Comparison of ENCODE assay signal across 31 cellular contexts in genomic region chr7:8441106-8441590, GRCh38. TPM values are rescaled to one million over a fixed set of nuclear protein-coding genes. Genes with fewer than 3 reads are reported as not detected.
DNase-seq lines count a peak whose midpoint lies in the region; TF ChIP-seq lines count a peak whose summit lies in the region.
"Had no signal": no experiment of that assay in that cellular context is flagged by ENCODE, and none has a peak within 500 bp of the region (broad histone marks: within the 10 kb centered on the region; RNA-seq: fewer than 3 reads in every experiment).

No MANE protein-coding gene starts in this region.

- intact Hi-C loops in activated T-helper 1 cell treated with anti-CD3 and anti-CD28 coated beads, Interleukin-12 subunit alpha, Interleukin-12 subunit beta, Interleukin-2, Interleukin-4 antibody, amounts not matched to agents 30 ng/mL and 10 ng/mL and 1 ng/mL, durations not matched to agents 14 hours and 24 hours and 36 hours (cut with micrococcal nuclease): no loop called here

- no peaks in the 10 kb centered on the region for H3K36me3 ChIP-seq in mesendoderm (ENCODE audit: control insufficient read depth, insufficient read depth, low read length)
- H3K36me3 ChIP-seq: heart right ventricle, pancreas, right atrium auricular region, tibial artery, WERI-Rb-1 had no signal

- H2BK120ac ChIP-seq in mesendoderm (ENCODE audit: low read depth, low read length): no peak overlapping the region

- no CpG with 5 or more reads among the region's 22 CpGs for WGBS in mesendoderm (ENCODE audit: extremely low coverage, insufficient coverage, low lambda C conversion rate)

- H3K79me2 ChIP-seq in mesendoderm (ENCODE audit: control insufficient read depth, insufficient read depth, low read length): no peaks in the 10 kb centered on the region

- DNase-seq in activated naive CD4-positive, alpha-beta T cell treated with anti-CD3 and anti-CD28 coated beads, Interleukin-2, amount 10 ng/mL, durations not matched to agents 7 days and 5 days: no peak
- DNase-seq in activated naive CD4-positive, alpha-beta T cell treated with Interleukin-2 at 50 U/mL for 16 hours: no peak
- no peak for DNase-seq in glutamatergic neuron
- DNase-seq in mesendoderm: peak; percentile 33
- DNase-seq in activated T-helper 1 cell treated with anti-CD3 and anti-CD28 coated beads, Interleukin-12 subunit alpha, Interleukin-12 subunit beta, Interleukin-2, Interleukin-4 antibody, amounts not matched to agents 30 ng/mL and 10 ng/mL and 1 ng/mL, durations not matched to agents 14 hours and 24 hours and 36 hours (ENCODE audit: low spot score): no peak
- DNase-seq in EL: no peak
- no peak for DNase-seq in activated effector memory CD4-positive, alpha-beta T cell treated with Interleukin-2 at 50 U/mL for 16 hours
- DNase-seq in NCI-H526 (lab: John Stamatoyannopoulos, UW): no peak
- DNase-seq: activated CD4-positive, alpha-beta T cell treated with anti-CD3 and anti-CD28 coated beads, Interleukin-2, amount 10 ng/mL, durations not matched to agents 7 days and 5 days; activated naive CD4-positive, alpha-beta T cell treated with anti-CD3 and anti-CD28 coated beads, Interleukin-2, amount 50 U/mL, for 16 hours; activated T-cell treated with anti-CD3 and anti-CD28 coated beads, Interleukin-2, amount 50 U/mL, for 72 hours; AML-193; amniotic stem cell; CD8-positive, alpha-beta T cell; effector memory CD8-positive, alpha-beta T cell; heart right ventricle; KBM-7; natural killer cell; NCI-H1436; NCI-H524 treated with DMSO at 0.1 percent for 48 hours; pancreas; SIG-M5; stimulated activated CD4-positive, alpha-beta T cell treated with anti-CD3 and anti-CD28 coated beads, Interleukin-2, amount 100 ng/mL, for 24 hours; T1000; tibial artery; WERI-Rb-1 had no signal

- H3K4me3 Mint-ChIP-seq in activated naive CD4-positive, alpha-beta T cell treated with anti-CD3 and anti-CD28 coated beads, Interleukin-2, amount 10 ng/mL, durations not matched to agents 7 days and 5 days: peak overlapping the region; percentile 31
- H3K4me3 Mint-ChIP-seq in glutamatergic neuron (ENCODE audit: unreplicated experiment): peak overlapping the region; percentile 81
- no peak overlapping the region for H3K4me3 Mint-ChIP-seq in activated T-helper 1 cell treated with anti-CD3 and anti-CD28 coated beads, Interleukin-12 subunit alpha, Interleukin-12 subunit beta, Interleukin-2, Interleukin-4 antibody, amounts not matched to agents 30 ng/mL and 10 ng/mL and 1 ng/mL, durations not matched to agents 14 hours and 24 hours and 36 hours
- H3K4me3 Mint-ChIP-seq: activated CD4-positive, alpha-beta T cell treated with anti-CD3 and anti-CD28 coated beads, Interleukin-2, amount 10 ng/mL, durations not matched to agents 7 days and 5 days; activated T-cell treated with anti-CD3 and anti-CD28 coated beads, Interleukin-2, amount 50 U/mL, for 72 hours; CD8-positive, alpha-beta T cell; effector memory CD8-positive, alpha-beta T cell; natural killer cell had no signal

- H3K27ac Mint-ChIP-seq in activated naive CD4-positive, alpha-beta T cell treated with anti-CD3 and anti-CD28 coated beads, Interleukin-2, amount 10 ng/mL, durations not matched to agents 7 days and 5 days: no peak overlapping the region
- no peak overlapping the region for H3K27ac Mint-ChIP-seq in glutamatergic neuron (ENCODE audit: unreplicated experiment)
- H3K27ac Mint-ChIP-seq in activated T-helper 1 cell treated with anti-CD3 and anti-CD28 coated beads, Interleukin-12 subunit alpha, Interleukin-12 subunit beta, Interleukin-2, Interleukin-4 antibody, amounts not matched to agents 30 ng/mL and 10 ng/mL and 1 ng/mL, durations not matched to agents 14 hours and 24 hours and 36 hours: no peak overlapping the region
- H3K27ac Mint-ChIP-seq: activated CD4-positive, alpha-beta T cell treated with anti-CD3 and anti-CD28 coated beads, Interleukin-2, amount 10 ng/mL, durations not matched to agents 7 days and 5 days; activated T-cell treated with anti-CD3 and anti-CD28 coated beads, Interleukin-2, amount 50 U/mL, for 72 hours; CD8-positive, alpha-beta T cell; effector memory CD8-positive, alpha-beta T cell; natural killer cell had no signal

- no peak overlapping the region for H3K4me2 ChIP-seq in mesendoderm (ENCODE audit: low read length)

- no peak for TF ChIP-seq CTCF in glutamatergic neuron (IDR thresholded peaks at IDR 0.05; ENCODE audit: partially characterized antibody, unreplicated experiment)

- H3K4me3 ChIP-seq in mesendoderm (ENCODE audit: low read length): no peak overlapping the region
- H3K4me3 ChIP-seq: heart right ventricle, pancreas, right atrium auricular region, tibial artery had no signal

- H2AK5ac ChIP-seq in mesendoderm (ENCODE audit: low read length): no peak overlapping the region

- peaks cover 81% of the 10 kb centered on the region for H3K27me3 Mint-ChIP-seq in activated naive CD4-positive, alpha-beta T cell treated with anti-CD3 and anti-CD28 coated beads, Interleukin-2, amount 10 ng/mL, durations not matched to agents 7 days and 5 days
- H3K27me3 Mint-ChIP-seq in glutamatergic neuron (ENCODE audit: unreplicated experiment): peaks cover 29% of the 10 kb centered on the region
- peaks cover 60% of the 10 kb centered on the region for H3K27me3 Mint-ChIP-seq in activated T-helper 1 cell treated with anti-CD3 and anti-CD28 coated beads, Interleukin-12 subunit alpha, Interleukin-12 subunit beta, Interleukin-2, Interleukin-4 antibody, amounts not matched to agents 30 ng/mL and 10 ng/mL and 1 ng/mL, durations not matched to agents 14 hours and 24 hours and 36 hours (ENCODE audit: insufficient read depth)

- no peak overlapping the region for H4K5ac ChIP-seq in mesendoderm (ENCODE audit: low read length)

- CTCF ChIA-PET in activated naive CD4-positive, alpha-beta T cell treated with anti-CD3 and anti-CD28 coated beads, Interleukin-2, amount 10 ng/mL, durations not matched to agents 7 days and 5 days (lab: Charles Lee): no interaction called here

- no peak overlapping the region for H3K27ac ChIP-seq in mesendoderm (ENCODE audit: low read depth, low read length)
- H3K27ac ChIP-seq: heart right ventricle, pancreas, right atrium auricular region, tibial artery, WERI-Rb-1 had no signal

- no peak overlapping the region for H3K4ac ChIP-seq in mesendoderm (ENCODE audit: low read depth, low read length)

- H3K4me1 ChIP-seq in mesendoderm (ENCODE audit: control insufficient read depth, low read depth, low read length): peaks cover 7% of the 10 kb centered on the region

- H3K23ac ChIP-seq in mesendoderm (ENCODE audit: low read length): no peak overlapping the region

- H2BK5ac ChIP-seq in mesendoderm (ENCODE audit: low read length): no peak overlapping the region

- H3K9ac ChIP-seq in mesendoderm (ENCODE audit: low read length): no peak overlapping the region

- no peak overlapping the region for H4K8ac ChIP-seq in mesendoderm (ENCODE audit: low read depth, low read length)

- no peak overlapping the region for H3K56ac ChIP-seq in mesendoderm (ENCODE audit: low read length)

- no peaks in the 10 kb centered on the region for H3K79me1 ChIP-seq in mesendoderm (ENCODE audit: low read length)

- H2BK15ac ChIP-seq in mesendoderm (replicated peaks; ENCODE audit: low read depth): no peak overlapping the region

- peaks cover 7% of the 10 kb centered on the region for H3K9me3 Mint-ChIP-seq in activated naive CD4-positive, alpha-beta T cell treated with anti-CD3 and anti-CD28 coated beads, Interleukin-2, amount 10 ng/mL, durations not matched to agents 7 days and 5 days
- peaks cover 9% of the 10 kb centered on the region for H3K9me3 Mint-ChIP-seq in glutamatergic neuron (ENCODE audit: unreplicated experiment)
- peaks cover 18% of the 10 kb centered on the region for H3K9me3 Mint-ChIP-seq in activated T-helper 1 cell treated with anti-CD3 and anti-CD28 coated beads, Interleukin-12 subunit alpha, Interleukin-12 subunit beta, Interleukin-2, Interleukin-4 antibody, amounts not matched to agents 30 ng/mL and 10 ng/mL and 1 ng/mL, durations not matched to agents 14 hours and 24 hours and 36 hours
- H3K9me3 Mint-ChIP-seq: CD8-positive, alpha-beta T cell had no signal

- H3K36me3 Mint-ChIP-seq in activated naive CD4-positive, alpha-beta T cell treated with anti-CD3 and anti-CD28 coated beads, Interleukin-2, amount 10 ng/mL, durations not matched to agents 7 days and 5 days: peaks cover 3% of the 10 kb centered on the region
- H3K36me3 Mint-ChIP-seq in glutamatergic neuron (ENCODE audit: unreplicated experiment): no peaks in the 10 kb centered on the region
- peaks cover 2% of the 10 kb centered on the region for H3K36me3 Mint-ChIP-seq in activated T-helper 1 cell treated with anti-CD3 and anti-CD28 coated beads, Interleukin-12 subunit alpha, Interleukin-12 subunit beta, Interleukin-2, Interleukin-4 antibody, amounts not matched to agents 30 ng/mL and 10 ng/mL and 1 ng/mL, durations not matched to agents 14 hours and 24 hours and 36 hours (ENCODE audit: low read depth)
- H3K36me3 Mint-ChIP-seq: CD8-positive, alpha-beta T cell had no signal

- H3K27me3 ChIP-seq in mesendoderm (ENCODE audit: insufficient read depth, low read length, poor library complexity): peaks cover 52% of the 10 kb centered on the region

- no peak overlapping the region for H3K18ac ChIP-seq in mesendoderm (ENCODE audit: low read length)

- peaks cover 8% of the 10 kb centered on the region for H3K4me1 Mint-ChIP-seq in activated naive CD4-positive, alpha-beta T cell treated with anti-CD3 and anti-CD28 coated beads, Interleukin-2, amount 10 ng/mL, durations not matched to agents 7 days and 5 days
- H3K4me1 Mint-ChIP-seq in glutamatergic neuron (ENCODE audit: low read depth, unreplicated experiment): peaks cover 20% of the 10 kb centered on the region
- H3K4me1 Mint-ChIP-seq in activated T-helper 1 cell treated with anti-CD3 and anti-CD28 coated beads, Interleukin-12 subunit alpha, Interleukin-12 subunit beta, Interleukin-2, Interleukin-4 antibody, amounts not matched to agents 30 ng/mL and 10 ng/mL and 1 ng/mL, durations not matched to agents 14 hours and 24 hours and 36 hours (ENCODE audit: low read depth): peaks cover 5% of the 10 kb centered on the region

RNA-seq across cellular contexts. Expression of gene NXPH1, which starts 7.7 kb away (rescaled TPM):
- 3.8 TPM for total RNA-seq in glutamatergic neuron (ENCODE audit: unreplicated experiment)
- 0.11 TPM for polyA plus RNA-seq in mesendoderm (2013, experiment 1 of 2)
- 0.03 TPM for polyA plus RNA-seq in mesendoderm (2013, experiment 2 of 2)
- total RNA-seq in activated T-helper 1 cell treated with anti-CD3 and anti-CD28 coated beads, Interleukin-12 subunit alpha, Interleukin-12 subunit beta, Interleukin-2, Interleukin-4 antibody, amounts not matched to agents 30 ng/mL and 10 ng/mL and 1 ng/mL, durations not matched to agents 14 hours and 24 hours and 36 hours: not detected in 2 replicates
- total RNA-seq: activated CD4-positive, alpha-beta T cell treated with anti-CD3 and anti-CD28 coated beads, Interleukin-2, amount 10 ng/mL, durations not matched to agents 7 days and 5 days; activated T-cell treated with anti-CD3 and anti-CD28 coated beads, Interleukin-2, amount 50 U/mL, for 72 hours; bronchial epithelial cell; CD8-positive, alpha-beta T cell; fibroblast of villous mesenchyme; heart right ventricle; lower leg skin; natural killer cell; pancreas; right atrium auricular region had no signal
- polyA plus RNA-seq: heart right ventricle, keratinocyte, pancreas had no signal
